In genomic region chr13:114039471-114040141, GRCh38 we compare ENCODE assay signal across 19 cellular contexts.
A peak's percentile ranks its signal among the peaks of the same experiment; 100 is the strongest.
DNase-seq lines count a peak whose midpoint lies in the region; ATAC-seq and TF ChIP-seq lines count a peak whose summit lies in the region.
"Had no signal": no experiment of that assay in that cellular context is flagged by ENCODE, and none has a peak within 500 bp of the region (broad histone marks: within the 10 kb centered on the region; RNA-seq: fewer than 3 reads in every experiment).

No MANE protein-coding gene starts in this region.

- H3K36me3 ChIP-seq in SJCRH30 (no peaks in the 10 kb centered on the region), sigmoid colon (peaks cover 0 to 9% (median 0%) of the 10 kb centered on the region in 4 donors)

- intact Hi-C loops in Right ventricle myocardium inferior (cut with DNase I) (no loop called here), Right ventricle myocardium superior (cut with DNase I) (no loop called here), sigmoid colon (cut with DNase I) (no loop called here)

- H3K27ac ChIP-seq in SJCRH30 (peak overlapping the region; percentile 65), sigmoid colon (no peak overlapping the region)
- H3K27ac ChIP-seq: GM23248, RWPE1, SJSA1 had no signal

- ATAC-seq in Right ventricle myocardium inferior (no peak), Right ventricle myocardium superior (ENCODE audit: poor library complexity) (no peak)

- H3K27me3 ChIP-seq in SJCRH30 (no peaks in the 10 kb centered on the region), sigmoid colon (no peaks in the 10 kb centered on the region)
- H3K27me3 ChIP-seq: SJSA1 had no signal

- TF ChIP-seq EP300 in sigmoid colon (IDR thresholded peaks at IDR 0.05) = no peak

- 89 to 93% methylated on average over 26 of the region's 26 CpGs for WGBS in sigmoid colon, 2 donors

- H3K4me1 ChIP-seq in SJCRH30 = peaks cover 35% of the 10 kb centered on the region
- H3K4me1 ChIP-seq in sigmoid colon = peaks cover 0 to 17% (median 9%) of the 10 kb centered on the region in 4 donors

- H3K9me3 ChIP-seq in SJCRH30 (replicated peaks) (no peaks in the 10 kb centered on the region), sigmoid colon (no peaks in the 10 kb centered on the region)
- H3K9me3 ChIP-seq: SJSA1 had no signal

- H3K4me3 ChIP-seq in SJCRH30 = no peak overlapping the region
- H3K4me3 ChIP-seq in sigmoid colon = no peak overlapping the region
- H3K4me3 ChIP-seq: GM23248, SJSA1 had no signal

- peak; percentile 65 for DNase-seq in Right ventricle myocardium inferior (ENCODE audit: missing footprints)
- DNase-seq in Right ventricle myocardium superior = no peak
- DNase-seq in SJCRH30 = peak; percentile 57 to 66
- DNase-seq in myocyte (ENCODE audit: low read depth) = peak; percentile 75
- no peak for DNase-seq in NCI-H2107 treated with DMSO at 0.1 percent for 48 hours (lab: John Stamatoyannopoulos, UW; ENCODE audit: unreplicated experiment)
- no peak for DNase-seq in sigmoid colon
- no peak for DNase-seq in DMS53 (lab: John Stamatoyannopoulos, UW)
- DNase-seq: CD4-positive, alpha-beta memory T cell; GM23248; KG1; NCI-H1105; NCI-H146; NCI-H2029; NCI-H345; NCI-H524; NCI-H774; NK-92 treated with Interleukin-12 subunit alpha and Interleukin-12 subunit beta, amount 100 ng/mL, for 24 hours had no signal

- TF ChIP-seq CTCF in sigmoid colon (IDR thresholded peaks at IDR 0.05) = no peak

- no peak for TF ChIP-seq POLR2A in sigmoid colon (IDR thresholded peaks at IDR 0.05)

Comparison
In these comparisons a context has a peak if more than half of its experiments do, and no peak if none do; other contexts are left out.
1. DNase-seq: peak in Right ventricle myocardium inferior (single experiment), SJCRH30 (2 of 2) and myocyte (single experiment); none in Right ventricle myocardium superior (single experiment), NCI-H2107 treated with DMSO at 0.1 percent for 48 hours (single experiment), sigmoid colon (single experiment) and DMS53 (single experiment).